1 cellular context compared by ENCODE assay signal in genomic region chr7:128739048-128739962, GRCh38.
TF ChIP-seq lines count a peak whose summit lies in the region.

CALU (plus strand) TSS chr7:128739359; CDS start chr7:128748584, 9,225 bp downstream.

TF ChIP-seq in WTC11, 78 proteins besides CTCF, POLR2A, EP300 and RAD21 (continued from another document and continues in another):
- TF ChIP-seq ZBTB43 (CRISPR knock-in tag; IDR thresholded peaks at IDR 0.05) (peak; percentile 73; the same call in 1 of the 2 replicates), ETV6 (CRISPR knock-in tag; IDR thresholded peaks at IDR 0.05) (peak; percentile 70; the same call in 1 of the 2 replicates), TCF7 (CRISPR knock-in tag; IDR thresholded peaks at IDR 0.05; ENCODE audit: low read depth) (no peak), MAX (CRISPR knock-in tag; IDR thresholded peaks at IDR 0.05) (peak; percentile 86), FOXJ3 (CRISPR knock-in tag; IDR thresholded peaks at IDR 0.05; ENCODE audit: borderline replicate concordance) (no peak), GRHL2 (CRISPR knock-in tag; IDR thresholded peaks at IDR 0.05; ENCODE audit: insufficient replicate concordance, severe bottlenecking) (no peak), CBFB (CRISPR knock-in tag; IDR thresholded peaks at IDR 0.05; ENCODE audit: low read depth) (no peak), NR1H2 (CRISPR knock-in tag; IDR thresholded peaks at IDR 0.05) (no peak), ZNF396 (CRISPR knock-in tag; IDR thresholded peaks at IDR 0.05; ENCODE audit: borderline replicate concordance) (no peak), HMGA2 (CRISPR knock-in tag; IDR thresholded peaks at IDR 0.05) (no peak), SMAD4 (CRISPR knock-in tag; IDR thresholded peaks at IDR 0.05) (no peak; the same call in 1 of the 2 replicates), ZBTB21 (CRISPR knock-in tag; IDR thresholded peaks at IDR 0.05; ENCODE audit: borderline replicate concordance) (no peak), RORB (CRISPR knock-in tag; IDR thresholded peaks at IDR 0.05) (no peak), IRF2 (CRISPR knock-in tag; IDR thresholded peaks at IDR 0.05; ENCODE audit: borderline replicate concordance, low read depth) (no peak), ZNF512 (CRISPR knock-in tag; IDR thresholded peaks at IDR 0.05; ENCODE audit: borderline replicate concordance) (no peak), RELA (CRISPR knock-in tag; IDR thresholded peaks at IDR 0.05; ENCODE audit: borderline replicate concordance) (no peak), USF1 (CRISPR knock-in tag; IDR thresholded peaks at IDR 0.05) (peak; percentile 50), ATF2 (CRISPR knock-in tag; IDR thresholded peaks at IDR 0.05; ENCODE audit: borderline replicate concordance, low read depth) (no peak), CDX4 (CRISPR knock-in tag; IDR thresholded peaks at IDR 0.05; ENCODE audit: borderline replicate concordance) (no peak), E2F4 (CRISPR knock-in tag; IDR thresholded peaks at IDR 0.05; ENCODE audit: borderline replicate concordance, low read depth) (no peak), ZNF281 (CRISPR knock-in tag; IDR thresholded peaks at IDR 0.05) (0 out of 2 replicates have a peak, but pooled peaks have one; percentile 13), SP1 (CRISPR knock-in tag; conservative IDR thresholded peaks at IDR 0.05) (peak; percentile 92), OVOL2 (CRISPR knock-in tag; IDR thresholded peaks at IDR 0.05; ENCODE audit: borderline replicate concordance) (no peak), GTF2I (CRISPR knock-in tag; conservative IDR thresholded peaks at IDR 0.05) (no peak), NFE2L1 (CRISPR knock-in tag; IDR thresholded peaks at IDR 0.05) (no peak), FOXP1 (CRISPR knock-in tag; IDR thresholded peaks at IDR 0.05; ENCODE audit: borderline replicate concordance) (peak; percentile 86), ZNF423 (CRISPR knock-in tag; IDR thresholded peaks at IDR 0.05) (no peak), ZSCAN18 (CRISPR knock-in tag; IDR thresholded peaks at IDR 0.05) (no peak), JUN (CRISPR knock-in tag; IDR thresholded peaks at IDR 0.05) (no peak), ZNF232 (CRISPR knock-in tag; IDR thresholded peaks at IDR 0.05) (peak; percentile 43; the same call in 1 of the 2 replicates), ZMAT4 (CRISPR knock-in tag; IDR thresholded peaks at IDR 0.05) (no peak), ZNF263 (CRISPR knock-in tag; IDR thresholded peaks at IDR 0.05; ENCODE audit: low read depth) (no peak), HMGXB4 (CRISPR knock-in tag; IDR thresholded peaks at IDR 0.05) (0 out of 2 replicates have a peak, but pooled peaks have one; percentile 36), ZNF671 (CRISPR knock-in tag; IDR thresholded peaks at IDR 0.05) (no peak), ZNF416 (CRISPR knock-in tag; IDR thresholded peaks at IDR 0.05) (no peak), SMAD3 (CRISPR knock-in tag; IDR thresholded peaks at IDR 0.05; ENCODE audit: borderline replicate concordance) (no peak), FOXP4 (CRISPR knock-in tag; IDR thresholded peaks at IDR 0.05) (peak; percentile 75), ELF4 (CRISPR knock-in tag; IDR thresholded peaks at IDR 0.05; ENCODE audit: low read depth) (no peak; the same call in 1 of the 2 replicates), CREB1 (CRISPR knock-in tag; IDR thresholded peaks at IDR 0.05) (0 out of 2 replicates have a peak, but pooled peaks have one; percentile 31), PREB (CRISPR knock-in tag; IDR thresholded peaks at IDR 0.05; ENCODE audit: borderline replicate concordance) (no peak)
